8 cellular contexts compared by ENCODE assay signal in genomic region chr5:6632324-6632930, GRCh38. TPM values are rescaled to one million over a fixed set of nuclear protein-coding genes. Genes with fewer than 3 reads are reported as not detected.
DNase-seq lines count a peak whose midpoint lies in the region; ATAC-seq and TF ChIP-seq lines count a peak whose summit lies in the region.

No MANE protein-coding gene starts in this region.

- ATAC-seq in GM18517 (IDR thresholded peaks at IDR 0.05; ENCODE audit: unreplicated experiment) (peak; percentile 26), HG03039 (IDR thresholded peaks at IDR 0.05; ENCODE audit: unreplicated experiment) (peak; percentile 18), mucosa of descending colon (peak; percentile 31)

- peaks cover 15% of the 10 kb centered on the region for H3K4me1 ChIP-seq in OCI-LY3 (ENCODE audit: low read length)
- peaks cover 11 to 27% of the 10 kb centered on the region in 2 donors for H3K4me1 ChIP-seq in duodenal mucosa (ENCODE audit: control insufficient read depth in 1 of 2, insufficient read depth in 2 of 2, low read length in 2 of 2)
- H3K4me1 ChIP-seq in mucosa of descending colon (ENCODE audit: low read depth) = peaks cover 11% of the 10 kb centered on the region

- POLR2A ChIA-PET in AG04449 (lab: Yijun Ruan, JAX) = interaction anchor here (0.6 to 2.0 kb wide), 3 partner anchors 10 to 100 kb away, joined by 3 to 14 read pairs (median 5); partner anchors contain the start of gene TENT4A

- H3K36me3 ChIP-seq in OCI-LY3 (replicated peaks; ENCODE audit: low read depth, low read length) = peaks cover 25% of the 10 kb centered on the region
- H3K36me3 ChIP-seq in duodenal mucosa (ENCODE audit: control insufficient read depth in 1 of 2, insufficient read depth in 2 of 2, low read length in 2 of 2) = peaks cover 11 to 37% of the 10 kb centered on the region in 2 donors
- no peaks in the 10 kb centered on the region for H3K36me3 ChIP-seq in mucosa of descending colon (ENCODE audit: low read depth)

- intact Hi-C loops in mucosa of descending colon (cut with DNase I, micrococcal nuclease) = loop anchor here in 1 of 2 donors (10.0 kb wide), 1 partner anchor 112 kb away; no protein-coding TSS in a partner anchor

- CTCF ChIA-PET in AG04449 (lab: Yijun Ruan, JAX) = interaction anchor here (0.7 to 10.0 kb wide), 10 partner anchors 14 to 134 kb away, joined by 3 to 81 read pairs (median 3); no protein-coding TSS in a partner anchor

- 0 out of 2 replicates have a peak overlapping the region, but pooled peaks have one; percentile 46 for H2AFZ ChIP-seq in OCI-LY3 (ENCODE audit: low read depth, low read length)

- H3K79me2 ChIP-seq in OCI-LY3 (ENCODE audit: low read length) = peaks cover 74% of the 10 kb centered on the region

- no peaks in the 10 kb centered on the region for H3K27me3 ChIP-seq in OCI-LY3 (ENCODE audit: low read depth, low read length)
- no peaks in the 10 kb centered on the region for H3K27me3 ChIP-seq in duodenal mucosa (ENCODE audit: control insufficient read depth in 1 of 2, insufficient read depth in 2 of 2, low read length in 2 of 2)

- TF ChIP-seq CTCF in AG04449 (IDR thresholded peaks at IDR 0.05; ENCODE audit: insufficient read depth, low read length, missing control alignments) (no peak), OCI-LY3 (IDR thresholded peaks at IDR 0.05; ENCODE audit: low read depth, low read length) (no peak), mucosa of descending colon (IDR thresholded peaks at IDR 0.05) (no peak)

- H3K9ac ChIP-seq in OCI-LY3 (ENCODE audit: low read length) = peak overlapping the region; percentile 94
- H3K9ac ChIP-seq in duodenal mucosa (ENCODE audit: low read depth in 1 of 2, low read length in 2 of 2) = peak overlapping the region; percentile 75 to 81

- peak overlapping the region; percentile 78 for H3K4me2 ChIP-seq in OCI-LY3 (ENCODE audit: low read length)

- peak overlapping the region; percentile 67 for H3K4me3 ChIP-seq in AG04449 (ENCODE audit: low read depth, low read length)
- H3K4me3 ChIP-seq in OCI-LY3 (ENCODE audit: low read length) = peak overlapping the region; percentile 100
- peak overlapping the region; percentile 95 to 96 for H3K4me3 ChIP-seq in duodenal mucosa (ENCODE audit: low read depth in 1 of 2, low read length in 2 of 2)
- peak overlapping the region; percentile 91 for H3K4me3 ChIP-seq in mucosa of descending colon

- 0 out of 2 replicates have a peak, but pooled peaks cover 3% of the 10 kb centered on the region for H4K20me1 ChIP-seq in OCI-LY3 (ENCODE audit: insufficient read depth, low read length)

- no peak for DNase-seq in AG04449 (ENCODE audit: low read depth, low spot score)
- peak in 1 of 3 donors; percentile 31 for DNase-seq in mucosa of descending colon
- no peak for DNase-seq in occipital lobe (lab: John Stamatoyannopoulos, UW)
- DNase-seq in OCI-M2 (lab: John Stamatoyannopoulos, UW; ENCODE audit: unreplicated experiment) = no peak

- no peaks in the 10 kb centered on the region for H3K9me3 ChIP-seq in OCI-LY3 (ENCODE audit: insufficient read depth, low read length)
- H3K9me3 ChIP-seq in duodenal mucosa (ENCODE audit: control insufficient read depth in 1 of 2, low read length in 2 of 2) = no peaks in the 10 kb centered on the region
- no peaks in the 10 kb centered on the region for H3K9me3 ChIP-seq in mucosa of descending colon

- peak overlapping the region; percentile 72 for H3K27ac ChIP-seq in OCI-LY3 (ENCODE audit: low read length)
- peak overlapping the region; percentile 91 for H3K27ac ChIP-seq in duodenal mucosa (ENCODE audit: low read depth, low read length)

RNA-seq across cellular contexts. Expression of gene NSUN2, which starts 0.4 kb away (rescaled TPM):
- total RNA-seq in mucosa of descending colon (10 to 100 TPM; 50.3 to 54.3 (median 52.5) TPM), occipital lobe (41.2 TPM)

RNA-seq across cellular contexts. Expression of gene SRD5A1, which starts 0.8 kb away (rescaled TPM):
- total RNA-seq in mucosa of descending colon (10 to 100 TPM; 12.7 to 16.2 (median 14.3) TPM), occipital lobe (51.8 TPM)
